Comparison of ENCODE assay signal across 28 cellular contexts in the genomic region with DNA sequence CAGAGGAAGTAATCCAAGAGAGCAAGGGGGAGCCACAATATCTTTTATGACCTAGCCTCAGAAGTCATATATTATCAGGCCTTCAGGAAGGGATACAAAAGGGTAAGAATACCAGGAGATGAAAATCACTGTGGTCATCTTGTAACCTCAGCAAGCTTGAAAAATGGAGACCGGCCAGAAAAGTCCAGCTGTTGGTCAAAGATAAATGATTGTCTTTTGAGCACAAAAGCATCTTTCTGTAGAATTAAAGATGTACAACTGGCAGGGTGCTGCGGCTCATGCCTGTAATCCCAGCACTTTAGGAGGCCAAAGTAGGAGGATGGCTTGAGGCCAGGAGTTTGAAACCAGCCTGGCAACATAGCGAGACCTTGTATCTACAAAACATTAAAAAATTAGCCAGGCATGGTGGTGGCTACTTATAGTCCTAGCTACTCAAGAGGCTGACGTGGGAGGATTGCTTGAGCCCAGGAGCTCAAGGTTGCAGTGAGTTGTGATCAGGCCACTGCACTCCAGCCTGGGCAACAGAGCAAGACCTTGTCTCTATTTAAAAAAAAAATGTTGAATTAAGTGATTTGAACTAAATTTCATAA.
"Had no signal": no experiment of that assay in that cellular context is flagged by ENCODE, and none has a peak within 500 bp of the region (broad histone marks: within the 10 kb centered on the region; RNA-seq: fewer than 3 reads in every experiment).

No MANE protein-coding gene starts in this region.

- H3K4me3 ChIP-seq: colonic mucosa, gastroesophageal sphincter, heart right ventricle, left lung, prostate gland, right atrium auricular region, thoracic aorta, transverse colon, vagina had no signal

- H3K27ac ChIP-seq: colonic mucosa, epithelial cell of prostate, gastroesophageal sphincter, heart right ventricle, left lung, prostate gland, right atrium auricular region, thoracic aorta, transverse colon, vagina had no signal

- H3K36me3 Mint-ChIP-seq: mesothelial cell of epicardium; naive thymus-derived CD8-positive, alpha-beta T cell; stimulated activated effector memory CD8-positive, alpha-beta T cell treated with anti-CD3 and anti-CD28 coated beads, Interleukin-12 subunit alpha, Interleukin-12 subunit beta, amount 100 ng/mL, for 72 hours had no signal

- H3K27me3 ChIP-seq: colonic mucosa, gastroesophageal sphincter, heart right ventricle, left lung, right atrium auricular region, transverse colon, vagina had no signal

- DNase-seq: colonic mucosa; effector CD8-positive, alpha-beta T cell; endodermal cell; foreskin fibroblast; heart right ventricle; hippocampal formation; left cardiac atrium; left lung; mesenchymal stem cell; naive thymus-derived CD8-positive, alpha-beta T cell; nephron progenitor cell; nucleus accumbens; stimulated activated CD4-positive, alpha-beta T cell treated with anti-CD3 and anti-CD28 coated beads, Interleukin-2, amount 100 ng/mL, for 24 hours; stimulated activated CD4-positive, alpha-beta T cell treated with anti-CD3 and anti-CD28 coated beads, Interleukin-4, amount 100 ng/mL, for 24 hours; stimulated activated naive CD8-positive, alpha-beta T cell treated with anti-CD3 and anti-CD28 coated beads, Interleukin-15, Interleukin-2, amounts not matched to agents 100 U/mL and 50 U/mL, for 24 hours; substantia nigra; transverse colon had no signal

- H3K4me3 Mint-ChIP-seq: dendritic cell treated with granulocyte-macrophage colony-stimulating factor and Interleukin-4, amounts not matched to agents 40 ng/mL and 50 ng/mL, for 4 days; endodermal cell; mesothelial cell of epicardium; naive thymus-derived CD8-positive, alpha-beta T cell; nephron progenitor cell; stimulated activated effector memory CD8-positive, alpha-beta T cell treated with anti-CD3 and anti-CD28 coated beads, Interleukin-12 subunit alpha, Interleukin-12 subunit beta, amount 100 ng/mL, for 72 hours had no signal

- H3K4me1 ChIP-seq: colonic mucosa, gastroesophageal sphincter, prostate gland, right atrium auricular region, transverse colon, vagina had no signal

- ATAC-seq: esophagus mucosa; gastroesophageal sphincter; heart right ventricle; left cardiac atrium; left lung; naive thymus-derived CD8-positive, alpha-beta T cell; sciatic nerve; stimulated activated effector memory CD8-positive, alpha-beta T cell treated with anti-CD3 and anti-CD28 coated beads, Interleukin-12 subunit alpha, Interleukin-12 subunit beta, amount 100 ng/mL, for 72 hours; stimulated activated naive CD8-positive, alpha-beta T cell treated with anti-CD3 and anti-CD28 coated beads, Interleukin-15, Interleukin-2, amounts not matched to agents 100 U/mL and 50 U/mL, for 24 hours had no signal

- H3K36me3 ChIP-seq: colonic mucosa, gastroesophageal sphincter, heart right ventricle, left lung, prostate gland, right atrium auricular region, thoracic aorta, transverse colon, vagina had no signal

- H3K27me3 Mint-ChIP-seq: dendritic cell treated with granulocyte-macrophage colony-stimulating factor and Interleukin-4, amounts not matched to agents 40 ng/mL and 50 ng/mL, for 4 days had no signal

- H3K9me3 ChIP-seq: colonic mucosa, gastroesophageal sphincter, heart right ventricle, left lung, prostate gland, right atrium auricular region, thoracic aorta, transverse colon, vagina had no signal

- H3K27ac Mint-ChIP-seq: dendritic cell treated with granulocyte-macrophage colony-stimulating factor and Interleukin-4, amounts not matched to agents 40 ng/mL and 50 ng/mL, for 4 days; endodermal cell; mesothelial cell of epicardium; naive thymus-derived CD8-positive, alpha-beta T cell; nephron progenitor cell; stimulated activated effector memory CD8-positive, alpha-beta T cell treated with anti-CD3 and anti-CD28 coated beads, Interleukin-12 subunit alpha, Interleukin-12 subunit beta, amount 100 ng/mL, for 72 hours had no signal

- H3K4me1 Mint-ChIP-seq: nephron progenitor cell; stimulated activated effector memory CD8-positive, alpha-beta T cell treated with anti-CD3 and anti-CD28 coated beads, Interleukin-12 subunit alpha, Interleukin-12 subunit beta, amount 100 ng/mL, for 72 hours had no signal

- H3K9me3 Mint-ChIP-seq: dendritic cell treated with granulocyte-macrophage colony-stimulating factor and Interleukin-4, amounts not matched to agents 40 ng/mL and 50 ng/mL, for 4 days; endodermal cell; mesothelial cell of epicardium; naive thymus-derived CD8-positive, alpha-beta T cell; nephron progenitor cell; stimulated activated effector memory CD8-positive, alpha-beta T cell treated with anti-CD3 and anti-CD28 coated beads, Interleukin-12 subunit alpha, Interleukin-12 subunit beta, amount 100 ng/mL, for 72 hours had no signal
